Comparison of ENCODE assay signal across 8 cellular contexts in genomic region chr6:112180095-112180820, GRCh38.
DNase-seq lines count a peak whose midpoint lies in the region; ATAC-seq lines count a peak whose summit lies in the region.

No MANE protein-coding gene starts in this region.

- ATAC-seq in GM18909 (IDR thresholded peaks at IDR 0.05; ENCODE audit: poor library complexity, unreplicated experiment), result peak; percentile 84
- peak; percentile 90 for ATAC-seq in HG03378 (IDR thresholded peaks at IDR 0.05; ENCODE audit: unreplicated experiment)

- no peaks in the 10 kb centered on the region for H3K36me3 Mint-ChIP-seq in activated CD4-positive, alpha-beta T cell treated with anti-CD3 and anti-CD28 coated beads, Interleukin-2, amount 10 ng/mL, durations not matched to agents 24 days and 14 days (ENCODE audit: low read depth)

- no peaks in the 10 kb centered on the region for H3K4me1 Mint-ChIP-seq in activated CD4-positive, alpha-beta T cell treated with anti-CD3 and anti-CD28 coated beads, Interleukin-2, amount 10 ng/mL, durations not matched to agents 24 days and 14 days

- H3K4me3 Mint-ChIP-seq in activated CD4-positive, alpha-beta T cell treated with anti-CD3 and anti-CD28 coated beads, Interleukin-2, amount 10 ng/mL, durations not matched to agents 24 days and 14 days, result no peak overlapping the region

- intact Hi-C loops in activated CD4-positive, alpha-beta T cell treated with anti-CD3 and anti-CD28 coated beads, Interleukin-2, amount 10 ng/mL, durations not matched to agents 24 days and 14 days (cut with micrococcal nuclease), result loop anchor here (1.0 to 2.0 kb wide), 2 partner anchors 132 to 1679 kb away; no protein-coding TSS in a partner anchor

- H3K9me3 Mint-ChIP-seq in activated CD4-positive, alpha-beta T cell treated with anti-CD3 and anti-CD28 coated beads, Interleukin-2, amount 10 ng/mL, durations not matched to agents 24 days and 14 days, result no peaks in the 10 kb centered on the region

- no peak overlapping the region for H3K27ac Mint-ChIP-seq in activated CD4-positive, alpha-beta T cell treated with anti-CD3 and anti-CD28 coated beads, Interleukin-2, amount 10 ng/mL, durations not matched to agents 24 days and 14 days

- H3K27me3 Mint-ChIP-seq in activated CD4-positive, alpha-beta T cell treated with anti-CD3 and anti-CD28 coated beads, Interleukin-2, amount 10 ng/mL, durations not matched to agents 24 days and 14 days, result peaks cover 41% of the 10 kb centered on the region

- DNase-seq in COLO829 (ENCODE audit: low spot score), result peak; percentile 60
- DNase-seq in NCI-H446 (lab: John Stamatoyannopoulos, UW), result peak; percentile 59 to 79
- peak; percentile 86 for DNase-seq in activated CD4-positive, alpha-beta T cell treated with anti-CD3 and anti-CD28 coated beads, Interleukin-2, amount 10 ng/mL, durations not matched to agents 24 days and 14 days
- DNase-seq in fibroblast of peridontal ligament (ENCODE audit: extremely low read depth), result peak; percentile 91
- DNase-seq in non-pigmented ciliary epithelial cell (ENCODE audit: low read depth), result peak; percentile 72
- DNase-seq in GM19238 (ENCODE audit: insufficient read length, low spot score), result no peak
